In the genomic region with DNA sequence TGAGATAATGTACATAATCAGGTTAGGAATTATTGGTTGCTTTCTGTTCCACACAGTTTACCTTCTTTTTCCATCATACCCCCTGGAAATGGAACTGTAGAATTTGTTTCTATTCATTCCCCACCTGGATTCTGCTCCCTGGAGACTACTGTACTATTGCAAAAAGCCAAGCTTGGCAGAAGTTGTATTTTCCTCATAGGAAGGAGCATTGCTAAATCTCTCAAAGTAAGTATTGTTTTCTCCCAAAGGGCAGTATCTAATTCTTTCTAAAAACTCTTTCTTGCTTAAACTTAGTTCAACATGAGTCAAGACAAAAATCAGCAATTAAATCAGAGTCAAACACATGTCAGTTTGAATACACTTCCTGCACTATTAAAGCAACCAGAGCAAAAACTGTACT, we compare ENCODE assay signal across 13 cellular contexts.
"Had no signal": no experiment of that assay in that cellular context is flagged by ENCODE, and none has a peak within 500 bp of the region (broad histone marks: within the 10 kb centered on the region; RNA-seq: fewer than 3 reads in every experiment).

No MANE protein-coding gene starts in this region.

- H3K27me3 ChIP-seq: testis had no signal

- H3K36me3 Mint-ChIP-seq: naive B cell had no signal

- H3K9me3 Mint-ChIP-seq: activated T-helper 2 cell treated with anti-CD3 and anti-CD28 coated beads, Interferon-gamma antibody, Interleukin-2, Interleukin-4, amounts not matched to agents 10 μg/mL and 5 μg/mL and 100 μg/mL, durations not matched to agents 14 hours and 24 hours and 36 hours; naive B cell; stimulated activated naive CD8-positive, alpha-beta T cell treated with anti-CD3 and anti-CD28 coated beads, Interleukin-15, Interleukin-2, amounts not matched to agents 100 ng/mL and 50 ng/mL, for 24 hours had no signal

- H3K4me3 ChIP-seq: lung, testis had no signal

- H3K27ac ChIP-seq: testis had no signal

- H3K27me3 Mint-ChIP-seq: naive B cell; stimulated activated naive CD8-positive, alpha-beta T cell treated with anti-CD3 and anti-CD28 coated beads, Interleukin-15, Interleukin-2, amounts not matched to agents 100 ng/mL and 50 ng/mL, for 24 hours had no signal

- H3K4me1 Mint-ChIP-seq: naive B cell had no signal

- H3K9me3 ChIP-seq: testis had no signal

- DNase-seq: activated CD4-positive, alpha-beta T cell treated with anti-CD3 and anti-CD28 coated beads, Interleukin-2, amount 50 U/mL, for 1 hour; activated naive CD4-positive, alpha-beta T cell treated with anti-CD3 and anti-CD28 coated beads, Interleukin-2, amount 50 U/mL, for 16 hours; hypothalamus; kidney glomerular epithelial cell; naive B cell; posterior cingulate gyrus; right cardiac atrium; stimulated activated CD4-positive, alpha-beta T cell treated with anti-CD3 and anti-CD28 coated beads, Interleukin-12 subunit alpha, Interleukin-12 subunit beta, amount 100 ng/mL, for 4 hours; T-helper 2 cell; testis had no signal

- H3K4me1 ChIP-seq: testis had no signal

- H3K27ac Mint-ChIP-seq: activated T-helper 2 cell treated with anti-CD3 and anti-CD28 coated beads, Interferon-gamma antibody, Interleukin-2, Interleukin-4, amounts not matched to agents 10 μg/mL and 5 μg/mL and 100 μg/mL, durations not matched to agents 14 hours and 24 hours and 36 hours; naive B cell; stimulated activated naive CD8-positive, alpha-beta T cell treated with anti-CD3 and anti-CD28 coated beads, Interleukin-15, Interleukin-2, amounts not matched to agents 100 ng/mL and 50 ng/mL, for 24 hours had no signal

- H3K4me3 Mint-ChIP-seq: naive B cell; stimulated activated naive CD8-positive, alpha-beta T cell treated with anti-CD3 and anti-CD28 coated beads, Interleukin-15, Interleukin-2, amounts not matched to agents 100 ng/mL and 50 ng/mL, for 24 hours had no signal
